23 cellular contexts compared by ENCODE assay signal in the genomic region with DNA sequence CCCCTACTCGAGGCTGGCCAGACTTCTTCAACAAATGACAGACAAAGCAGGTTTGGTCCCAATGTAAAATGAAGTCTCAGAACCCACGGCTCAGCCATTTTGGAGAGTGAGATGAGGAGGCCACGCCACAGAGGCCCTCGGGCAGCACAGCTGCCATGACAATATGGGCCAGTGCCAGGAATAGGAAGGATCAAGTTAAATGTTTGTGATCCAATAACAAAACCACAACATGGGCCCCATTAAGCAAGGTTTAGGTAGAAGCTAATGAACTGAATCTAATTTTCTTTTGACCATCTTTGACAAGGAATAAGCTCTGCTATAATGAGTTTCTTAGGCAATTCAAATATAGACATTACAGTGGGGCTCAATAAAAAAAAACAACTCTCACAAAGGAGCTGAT. TPM values are rescaled to one million over a fixed set of nuclear protein-coding genes. Genes with fewer than 3 reads are reported as not detected.
A peak's percentile ranks its signal among the peaks of the same experiment; 100 is the strongest.
DNase-seq lines count a peak whose midpoint lies in the region; ATAC-seq and TF ChIP-seq lines count a peak whose summit lies in the region.
"Had no signal": no experiment of that assay in that cellular context is flagged by ENCODE, and none has a peak within 500 bp of the region (broad histone marks: within the 10 kb centered on the region; RNA-seq: fewer than 3 reads in every experiment).

No MANE protein-coding gene starts in this region.

- DNase-seq in COR-L47 (lab: John Stamatoyannopoulos, UW) (peak; percentile 61), NCI-H1105 treated with DMSO at 0.1 percent for 48 hours (lab: John Stamatoyannopoulos, UW) (peak; percentile 78), NCI-H69 (lab: John Stamatoyannopoulos, UW) (peak; percentile 91), glutamatergic neuron (no peak), middle frontal gyrus (ENCODE audit: extremely low spot score, low spot score) (no peak), foreskin fibroblast (no peak)
- no peak for DNase-seq in activated naive CD4-positive, alpha-beta T cell treated with anti-CD3 and anti-CD28 coated beads for 36 hours
- DNase-seq: activated CD4-positive, alpha-beta T cell treated with anti-CD3 and anti-CD28 coated beads for 4 hours; activated naive CD4-positive, alpha-beta T cell treated with anti-CD3 and anti-CD28 coated beads, Interleukin-2, amount 10 ng/mL, durations not matched to agents 7 days and 5 days; activated T-cell treated with anti-CD3 and anti-CD28 coated beads, Interleukin-2, amount 50 U/mL, for 48 hours; dorsolateral prefrontal cortex; head of caudate nucleus; IMR-90; NCI-H2171 treated with DMSO at 0.1 percent for 48 hours; NCI-H526; posterior cingulate gyrus; SHP77 treated with DMSO at 0.1 percent for 48 hours; sigmoid colon; T-cell had no signal

- no peaks in the 10 kb centered on the region for H3K9me3 Mint-ChIP-seq in glutamatergic neuron (ENCODE audit: unreplicated experiment)
- no peaks in the 10 kb centered on the region for H3K9me3 Mint-ChIP-seq in activated naive CD4-positive, alpha-beta T cell treated with anti-CD3 and anti-CD28 coated beads for 36 hours
- H3K9me3 Mint-ChIP-seq: activated naive CD4-positive, alpha-beta T cell treated with anti-CD3 and anti-CD28 coated beads, Interleukin-2, amount 10 ng/mL, durations not matched to agents 7 days and 5 days; central memory CD8-positive, alpha-beta T cell; neural progenitor cell; T-cell had no signal

- CTCF ChIA-PET in activated naive CD4-positive, alpha-beta T cell treated with anti-CD3 and anti-CD28 coated beads for 36 hours (lab: Charles Lee): interaction anchor here (0.5 to 1.0 kb wide), 2 partner anchors 15 to 193 kb away, joined by 4 to 7 read pairs; no protein-coding TSS in a partner anchor

- peaks cover 10% of the 10 kb centered on the region for H3K4me1 Mint-ChIP-seq in glutamatergic neuron (ENCODE audit: low read depth, unreplicated experiment)
- peaks cover 43% of the 10 kb centered on the region for H3K4me1 Mint-ChIP-seq in activated naive CD4-positive, alpha-beta T cell treated with anti-CD3 and anti-CD28 coated beads for 36 hours (ENCODE audit: low read depth)

- TF ChIP-seq CTCF in glutamatergic neuron (IDR thresholded peaks at IDR 0.05; ENCODE audit: partially characterized antibody, unreplicated experiment) (no peak), foreskin fibroblast (IDR thresholded peaks at IDR 0.05; ENCODE audit: low read depth, low read length) (no peak)

- H3K4me3 Mint-ChIP-seq in glutamatergic neuron (ENCODE audit: unreplicated experiment): no peak overlapping the region
- H3K4me3 Mint-ChIP-seq in activated naive CD4-positive, alpha-beta T cell treated with anti-CD3 and anti-CD28 coated beads for 36 hours: no peak overlapping the region
- H3K4me3 Mint-ChIP-seq: activated naive CD4-positive, alpha-beta T cell treated with anti-CD3 and anti-CD28 coated beads, Interleukin-2, amount 10 ng/mL, durations not matched to agents 7 days and 5 days; central memory CD8-positive, alpha-beta T cell; neural progenitor cell; T-cell had no signal

- H3K4me3 ChIP-seq in foreskin fibroblast (ENCODE audit: low read depth in 1 of 2, low read length in 2 of 2): no peak overlapping the region
- H3K4me3 ChIP-seq: ascending aorta, dorsolateral prefrontal cortex, neural progenitor cell, sigmoid colon had no signal

- no peak for ATAC-seq in GM21515 (IDR thresholded peaks at IDR 0.05; ENCODE audit: unreplicated experiment)
- ATAC-seq: T-cell had no signal

- intact Hi-C loops in activated naive CD4-positive, alpha-beta T cell treated with anti-CD3 and anti-CD28 coated beads for 36 hours (cut with micrococcal nuclease): no loop called here

- H3K36me3 Mint-ChIP-seq in glutamatergic neuron (ENCODE audit: unreplicated experiment): no peaks in the 10 kb centered on the region
- H3K36me3 Mint-ChIP-seq in activated naive CD4-positive, alpha-beta T cell treated with anti-CD3 and anti-CD28 coated beads for 36 hours (ENCODE audit: low read depth): peaks cover 14% of the 10 kb centered on the region
- H3K36me3 Mint-ChIP-seq: neural progenitor cell had no signal

- H3K27ac Mint-ChIP-seq in glutamatergic neuron (ENCODE audit: unreplicated experiment): peak overlapping the region; percentile 62
- no peak overlapping the region for H3K27ac Mint-ChIP-seq in activated naive CD4-positive, alpha-beta T cell treated with anti-CD3 and anti-CD28 coated beads for 36 hours
- H3K27ac Mint-ChIP-seq: neural progenitor cell had no signal

- no peaks in the 10 kb centered on the region for H3K27me3 Mint-ChIP-seq in glutamatergic neuron (ENCODE audit: unreplicated experiment)
- no peaks in the 10 kb centered on the region for H3K27me3 Mint-ChIP-seq in activated naive CD4-positive, alpha-beta T cell treated with anti-CD3 and anti-CD28 coated beads for 36 hours (ENCODE audit: low read depth)
- H3K27me3 Mint-ChIP-seq: activated naive CD4-positive, alpha-beta T cell treated with anti-CD3 and anti-CD28 coated beads, Interleukin-2, amount 10 ng/mL, durations not matched to agents 7 days and 5 days; central memory CD8-positive, alpha-beta T cell; T-cell had no signal

RNA-seq across cellular contexts. Expression of a gene that starts 52.6 kb away (rescaled TPM):
- total RNA-seq in glutamatergic neuron (ENCODE audit: unreplicated experiment): 6.4 TPM
- 100 to 1,000 TPM in 1 of 2 experiments, 10 to 100 TPM in 1; 95.9 to 109 TPM for total RNA-seq in activated naive CD4-positive, alpha-beta T cell treated with anti-CD3 and anti-CD28 coated beads for 36 hours

Comparison
In these comparisons a context has a peak if more than half of its experiments do, and no peak if none do; other contexts are left out.
1. DNase-seq: peak in COR-L47 (single experiment), NCI-H1105 treated with DMSO at 0.1 percent for 48 hours (single experiment) and NCI-H69 (single experiment); none in glutamatergic neuron (single experiment), middle frontal gyrus (single experiment), activated naive CD4-positive, alpha-beta T cell treated with anti-CD3 and anti-CD28 coated beads for 36 hours (single experiment) and foreskin fibroblast (0 of 2).
2. RNA of a gene that starts 52.6 kb away (total RNA-seq): 95.9 to 109 TPM in activated naive CD4-positive, alpha-beta T cell treated with anti-CD3 and anti-CD28 coated beads for 36 hours; 6.4 TPM in glutamatergic neuron (single experiment); every median in the first group is over 10 times any median in the second.